In genomic region chr1:204996981-204997380, GRCh38 we compare ENCODE assay signal across 15 cellular contexts. TPM values are rescaled to one million over a fixed set of nuclear protein-coding genes. Genes with fewer than 3 reads are reported as not detected.
A peak's percentile ranks its signal among the peaks of the same experiment; 100 is the strongest.
DNase-seq lines count a peak whose midpoint lies in the region; ATAC-seq and TF ChIP-seq lines count a peak whose summit lies in the region.
"Had no signal": no experiment of that assay in that cellular context is flagged by ENCODE, and none has a peak within 500 bp of the region (broad histone marks: within the 10 kb centered on the region; RNA-seq: fewer than 3 reads in every experiment).

No MANE protein-coding gene starts in this region.

- no peak overlapping the region for H3K4ac ChIP-seq in mesenchymal stem cell (ENCODE audit: low read depth in 1 of 2, low read length in 2 of 2)

- no peak for TF ChIP-seq CTCF in dorsolateral prefrontal cortex (IDR thresholded peaks at IDR 0.05 in 54 of 56, conservative IDR thresholded peaks at IDR 0.05 in 2 of 56; ENCODE audit: low read depth in 1 of 56, partially characterized antibody in 56 of 56)

- no peak overlapping the region for H2BK15ac ChIP-seq in mesenchymal stem cell (ENCODE audit: low read depth, poor library complexity, severe bottlenecking)

- no peaks in the 10 kb centered on the region for H3K79me2 ChIP-seq in GM23248 (ENCODE audit: insufficient read depth)

- no peaks in the 10 kb centered on the region for H3F3A ChIP-seq in GM23248 (ENCODE audit: insufficient read depth)

- H2AK5ac ChIP-seq in mesenchymal stem cell (ENCODE audit: low read length, severe bottlenecking): no peak overlapping the region

- H3K4me1 ChIP-seq in GM23248 (ENCODE audit: insufficient read depth): peaks cover 7% of the 10 kb centered on the region
- peaks cover 3% of the 10 kb centered on the region for H3K4me1 ChIP-seq in mesenchymal stem cell (ENCODE audit: control insufficient read depth, insufficient read depth, low read depth, low read length)
- peaks cover 12% of the 10 kb centered on the region for H3K4me1 ChIP-seq in stomach smooth muscle (ENCODE audit: control insufficient read depth, insufficient read depth, low read length)
- H3K4me1 ChIP-seq: A549, Caco-2 had no signal

- H2AFZ ChIP-seq in GM23248: no peak overlapping the region
- H2AFZ ChIP-seq in mesenchymal stem cell (ENCODE audit: low read depth, low read length): no peak overlapping the region

- H2BK5ac ChIP-seq in mesenchymal stem cell (ENCODE audit: low read depth, low read length, poor library complexity, severe bottlenecking): no peak overlapping the region

- intact Hi-C loops in dorsolateral prefrontal cortex (cut with DNase I): loop anchor here in 1 of 2 donors (5.0 kb wide), 1 partner anchor 35 kb away; no protein-coding TSS in a partner anchor

- H3K27me3 ChIP-seq in GM23248 (replicated peaks; ENCODE audit: insufficient read depth) (no peaks in the 10 kb centered on the region), dorsolateral prefrontal cortex (no peaks in the 10 kb centered on the region), mesenchymal stem cell (ENCODE audit: control insufficient read depth in 1 of 2, insufficient read depth in 1 of 2, low read length in 2 of 2) (peaks cover 0 to 47% of the 10 kb centered on the region in 2 experiments), stomach smooth muscle (ENCODE audit: control insufficient read depth in 1 of 2, insufficient read depth in 2 of 2, low read length in 2 of 2) (no peaks in the 10 kb centered on the region), H7 (ENCODE audit: control insufficient read depth, insufficient read depth, low read length) (peaks cover 5% of the 10 kb centered on the region; the same call in 1 of the 2 replicates)

- H4K20me1 ChIP-seq in GM23248 (ENCODE audit: insufficient read depth): no peaks in the 10 kb centered on the region

- no peaks in the 10 kb centered on the region for H3K9me2 ChIP-seq in GM23248 (ENCODE audit: insufficient read depth)

- H3K4me3 ChIP-seq in GM23248: no peak overlapping the region
- no peak overlapping the region for H3K4me3 ChIP-seq in dorsolateral prefrontal cortex
- no peak overlapping the region for H3K4me3 ChIP-seq in mesenchymal stem cell (ENCODE audit: insufficient read depth in 1 of 2, low read depth in 1 of 2, low read length in 2 of 2)
- no peak overlapping the region for H3K4me3 ChIP-seq in stomach smooth muscle (ENCODE audit: low read length in 2 of 2)
- no peak overlapping the region for H3K4me3 ChIP-seq in H7 (ENCODE audit: insufficient read depth, low read depth, low read length)
- H3K4me3 ChIP-seq: A549 had no signal

- 81 to 85% methylated on average over 17 to 22 of the region's 22 CpGs for WGBS in GM23248 (ENCODE audit: low coverage in 1 of 2, low lambda C conversion rate in 2 of 2, missing lambda C conversion rate in 2 of 2), 2 experiments
- 93% methylated on average over 22 of the region's 22 CpGs for WGBS in mesenchymal stem cell

- ATAC-seq in GM19455 (IDR thresholded peaks at IDR 0.05; ENCODE audit: unreplicated experiment) (no peak), HG03571 (IDR thresholded peaks at IDR 0.05; ENCODE audit: unreplicated experiment) (no peak)
- ATAC-seq: A549 had no signal

- H3K18ac ChIP-seq in mesenchymal stem cell (ENCODE audit: low read depth in 1 of 2, low read length in 2 of 2): no peak overlapping the region

- no peak overlapping the region for H2BK120ac ChIP-seq in mesenchymal stem cell (ENCODE audit: low read depth, low read length)

- in situ Hi-C loops in GM23248 (cut with MboI): no loop called here

- H3K27ac ChIP-seq in GM23248 (no peak overlapping the region), dorsolateral prefrontal cortex (peak overlapping the region in 56 of 59 donors; percentile 17 to 100 (median 72)), mesenchymal stem cell (ENCODE audit: low read length, poor library complexity, severe bottlenecking) (no peak overlapping the region), stomach smooth muscle (ENCODE audit: low read length) (peak overlapping the region; percentile 31)
- H3K27ac ChIP-seq: A549, KMS-11 had no signal

- H3K14ac ChIP-seq in mesenchymal stem cell (ENCODE audit: low read length in 2 of 2): no peak overlapping the region

- no peaks in the 10 kb centered on the region for H3K9me3 ChIP-seq in GM23248 (ENCODE audit: low read depth)
- no peaks in the 10 kb centered on the region for H3K9me3 ChIP-seq in mesenchymal stem cell (ENCODE audit: control insufficient read depth, low read length)
- H3K9me3 ChIP-seq in stomach smooth muscle (ENCODE audit: control insufficient read depth in 2 of 2, low read length in 2 of 2): no peaks in the 10 kb centered on the region
- H3K9me3 ChIP-seq: A549, Caco-2 had no signal

- H3K4me2 ChIP-seq in GM23248 (ENCODE audit: unreplicated experiment) (no peak overlapping the region), mesenchymal stem cell (ENCODE audit: low read length, poor library complexity, severe bottlenecking) (no peak overlapping the region)
- H3K4me2 ChIP-seq: A549, KMS-11 had no signal

- H3K23ac ChIP-seq in mesenchymal stem cell (ENCODE audit: low read length in 2 of 2): no peak overlapping the region

- DNase-seq in GM23248 (peak; percentile 33), dorsolateral prefrontal cortex (peak in 3 of 10 donors; percentile 53 to 76 (median 58)), mesenchymal stem cell (no peak), H7 (no peak)
- DNase-seq in stimulated activated CD4-positive, alpha-beta T cell treated with anti-CD3 and anti-CD28 coated beads, Interleukin-2, amount 100 ng/mL, for 24 hours: no peak
- DNase-seq: AML-193, Caco-2, NCI-H1092 treated with DMSO at 0.1 percent for 48 hours, NCI-H1694 treated with DMSO at 0.1 percent for 48 hours, NCI-H446 had no signal

- no peak overlapping the region for H3K9ac ChIP-seq in GM23248
- H3K9ac ChIP-seq in mesenchymal stem cell (ENCODE audit: low read length): no peak overlapping the region
- no peak overlapping the region for H3K9ac ChIP-seq in stomach smooth muscle (ENCODE audit: low read length in 2 of 2)
- H3K9ac ChIP-seq: KMS-11 had no signal

- H4K91ac ChIP-seq in mesenchymal stem cell (ENCODE audit: low read length): peak overlapping the region; percentile 12

- no peak overlapping the region for H4K8ac ChIP-seq in mesenchymal stem cell (ENCODE audit: low read length)

- H3K36me3 ChIP-seq in GM23248 (ENCODE audit: low read depth): peaks cover 3% of the 10 kb centered on the region; the same call in 1 of the 2 replicates
- H3K36me3 ChIP-seq in mesenchymal stem cell (ENCODE audit: control insufficient read depth in 1 of 2, insufficient read depth in 2 of 2, low read depth in 1 of 2, low read length in 2 of 2): peaks cover 0 to 48% of the 10 kb centered on the region in 2 experiments
- peaks cover 9 to 34% of the 10 kb centered on the region in 2 donors for H3K36me3 ChIP-seq in stomach smooth muscle (ENCODE audit: control insufficient read depth in 2 of 2, insufficient read depth in 2 of 2, low read length in 2 of 2)
- H3K36me3 ChIP-seq in H7 (replicated peaks; ENCODE audit: control insufficient read depth, insufficient read depth, low read length): no peaks in the 10 kb centered on the region; the same call in 1 of the 2 replicates

- H2BK12ac ChIP-seq in mesenchymal stem cell (ENCODE audit: low read length in 2 of 2): no peak overlapping the region

- H3K79me1 ChIP-seq in mesenchymal stem cell (replicated peaks; ENCODE audit: low read length, poor library complexity, severe bottlenecking): no peaks in the 10 kb centered on the region

RNA-seq across cellular contexts. Expression of gene CNTN2, which starts 46.0 kb away (rescaled TPM):
- not detected in 2 replicates for total RNA-seq in GM23248 (2014; rRNA removed; shearing (Covaris generic))
- not detected in 2 replicates for polyA plus RNA-seq in GM23248 (2016; fragmentation: Nextera tagmentation; extraction: Ambion mirVana)
- 1,000 to 10,000 TPM in 1 of 120 experiments, 100 to 1,000 TPM in 115, 10 to 100 TPM in 4; 87.4 to 1,120 (median 263) TPM for total RNA-seq in dorsolateral prefrontal cortex
- polyA plus RNA-seq in mesenchymal stem cell (2013, experiment 1 of 2): not detected
- not detected for polyA plus RNA-seq in mesenchymal stem cell (2013, experiment 2 of 2)
- total RNA-seq in H7 (2014; rRNA removed; shearing (Covaris generic)): not detected in 2 replicates
- total RNA-seq: Caco-2 had no signal
- polyA plus RNA-seq: A549 had no signal

Comparison
In these comparisons a context has a peak if more than half of its experiments do, and no peak if none do; other contexts are left out.
1. H3K27ac ChIP-seq: peak in dorsolateral prefrontal cortex (56 of 59) and stomach smooth muscle (single experiment); none in GM23248 (single experiment) and mesenchymal stem cell (single experiment).
2. RNA of gene CNTN2, which starts 46.0 kb away (total RNA-seq): 87.4 to 1,120 TPM in dorsolateral prefrontal cortex; not detected in GM23248 and not detected in H7; every median in the first group is over 10 times any median in the second.